In the genomic region with DNA sequence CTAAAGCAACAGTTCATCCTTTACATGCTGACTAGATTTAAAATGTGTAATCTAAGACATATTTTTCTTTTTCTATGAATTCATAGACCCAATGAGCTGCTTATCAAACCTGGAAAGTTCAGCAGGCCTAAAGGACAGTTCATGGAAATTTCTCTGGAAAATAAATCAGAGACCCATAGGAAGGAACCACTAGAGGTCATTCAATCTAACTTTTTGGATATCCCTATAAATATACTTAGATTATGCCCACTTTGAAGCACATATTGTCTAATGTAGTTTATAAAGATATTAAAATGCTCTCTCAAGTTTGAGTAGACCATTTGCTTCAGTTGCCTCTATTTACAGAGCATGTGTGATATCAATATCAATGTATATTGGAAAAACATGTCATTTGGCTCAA, we compare ENCODE assay signal across 21 cellular contexts.
DNase-seq lines count a peak whose midpoint lies in the region; TF ChIP-seq lines count a peak whose summit lies in the region.
"Had no signal": no experiment of that assay in that cellular context is flagged by ENCODE, and none has a peak within 500 bp of the region (broad histone marks: within the 10 kb centered on the region; RNA-seq: fewer than 3 reads in every experiment).

No MANE protein-coding gene starts in this region.

- H3K9me3 Mint-ChIP-seq in osteocyte (ENCODE audit: unreplicated experiment) = no peaks in the 10 kb centered on the region
- H3K9me3 Mint-ChIP-seq: CD8-positive, alpha-beta T cell had no signal

- TF ChIP-seq CTCF in AG10803 (conservative IDR thresholded peaks at IDR 0.05; ENCODE audit: low read length) = 0 out of 2 replicates have a peak, but pooled peaks have one; percentile 20
- peak; percentile 32 for TF ChIP-seq CTCF in osteocyte (IDR thresholded peaks at IDR 0.05)

- peaks cover 15% of the 10 kb centered on the region for H3K4me1 Mint-ChIP-seq in osteocyte (ENCODE audit: unreplicated experiment)
- H3K4me1 Mint-ChIP-seq: T-helper 17 cell had no signal

- in situ Hi-C loops in SK-MEL-5 (cut with HindIII; ENCODE audit: low pct_unique_long_range_greater_than_20kb, low sequenced_read_pairs) = no loop called here

- no peaks in the 10 kb centered on the region for H3K36me3 Mint-ChIP-seq in osteocyte (ENCODE audit: unreplicated experiment)
- H3K36me3 Mint-ChIP-seq: CD8-positive, alpha-beta T cell had no signal

- H3K27ac Mint-ChIP-seq in osteocyte (ENCODE audit: unreplicated experiment) = no peak overlapping the region
- H3K27ac Mint-ChIP-seq: CD8-positive, alpha-beta T cell; T-helper 17 cell had no signal

- DNase-seq in AG10803 (ENCODE audit: low read depth) (peak; percentile 1), ELR (ENCODE audit: low read depth) (peak; percentile 13), SK-MEL-5 (ENCODE audit: low read depth, low spot score) (peak; percentile 7), osteocyte (ENCODE audit: extremely low spot score, unreplicated experiment) (no peak), NCI-H345 (lab: John Stamatoyannopoulos, UW) (no peak), NCI-H1417 treated with DMSO at 0.1 percent for 48 hours (lab: John Stamatoyannopoulos, UW) (no peak), SHP77 (lab: John Stamatoyannopoulos, UW) (no peak)
- DNase-seq: Calu3; CD8-positive, alpha-beta T cell; DMS53; EL; GM23248; MV-4-11; NCI-H146; NCI-H2081; NCI-H2171 treated with DMSO at 0.1 percent for 48 hours; NCI-H446 treated with DMSO at 0.1 percent for 48 hours; T-helper 17 cell had no signal

- no peaks in the 10 kb centered on the region for H3K27me3 Mint-ChIP-seq in osteocyte (ENCODE audit: unreplicated experiment)
- H3K27me3 Mint-ChIP-seq: T-helper 17 cell had no signal

- H3K4me3 ChIP-seq in AG10803 (ENCODE audit: low read length) = no peak overlapping the region
- H3K4me3 ChIP-seq: BLaER1, GM23248, HAP-1, K562 had no signal

- H3K4me3 Mint-ChIP-seq in osteocyte (ENCODE audit: unreplicated experiment) = no peak overlapping the region
- H3K4me3 Mint-ChIP-seq: CD8-positive, alpha-beta T cell; T-helper 17 cell had no signal

Comparison
In these comparisons a context has a peak if more than half of its experiments do, and no peak if none do; other contexts are left out.
1. DNase-seq: peak in AG10803 (single experiment), ELR (single experiment) and SK-MEL-5 (single experiment); none in osteocyte (single experiment), NCI-H345 (single experiment), NCI-H1417 treated with DMSO at 0.1 percent for 48 hours (single experiment) and SHP77 (0 of 2).